ENCODE assay signal across 17 cellular contexts in the genomic region with DNA sequence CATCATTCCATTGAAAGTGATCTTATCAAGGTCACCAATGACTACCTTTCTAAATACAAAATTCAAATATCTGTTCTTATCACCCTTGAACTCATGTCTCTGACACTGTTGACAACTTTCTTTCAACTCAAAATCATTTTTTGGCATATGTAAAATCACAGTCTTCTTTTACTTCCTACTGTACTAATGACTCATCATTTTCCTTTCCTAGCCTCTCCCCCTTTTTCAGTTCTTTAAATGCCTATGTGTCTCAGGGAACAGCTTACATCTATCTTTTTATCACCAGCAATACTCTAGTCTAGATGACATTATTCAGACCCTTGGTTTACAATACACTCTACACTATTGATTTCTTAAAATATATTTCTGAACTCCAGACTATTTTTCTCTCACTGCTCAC.
"Had no signal": no experiment of that assay in that cellular context is flagged by ENCODE, and none has a peak within 500 bp of the region (broad histone marks: within the 10 kb centered on the region; RNA-seq: fewer than 3 reads in every experiment).

No MANE protein-coding gene starts in this region.

- H3K9me3 ChIP-seq: ascending aorta, upper lobe of right lung had no signal

- H3K4me1 ChIP-seq: ascending aorta, upper lobe of right lung had no signal

- DNase-seq: activated CD4-positive, alpha-beta T cell treated with anti-CD3 and anti-CD28 coated beads, Interleukin-2, amount 50 U/mL, for 1 hour; activated effector memory CD4-positive, alpha-beta T cell treated with anti-CD3 and anti-CD28 coated beads, Interleukin-2, amount 50 U/mL, for 16 hours; activated naive CD4-positive, alpha-beta T cell treated with anti-CD3 and anti-CD28 coated beads, Interleukin-2, amount 50 U/mL, for 16 hours; activated T-cell treated with anti-CD3 and anti-CD28 coated beads, Interleukin-2, amount 50 U/mL, for 72 hours; dorsolateral prefrontal cortex; endodermal cell; head of caudate nucleus; kidney; midbrain; posterior cingulate gyrus; retina; stimulated activated naive B cell treated with anti-CD40 and anti-IgM and Interleukin-4, amounts not matched to agents 10 μg/mL and 1 μg/mL and 100 μg/mL, for 72 hours; upper lobe of right lung had no signal

- H3K27ac ChIP-seq: ascending aorta, dorsolateral prefrontal cortex, upper lobe of right lung had no signal

- H3K4me3 ChIP-seq: ascending aorta, dorsolateral prefrontal cortex, lung, upper lobe of right lung had no signal

- H3K36me3 ChIP-seq: ascending aorta, upper lobe of right lung had no signal

- ATAC-seq: activated CD4-positive, CD25-positive, alpha-beta regulatory T cell treated with anti-CD3 and anti-CD28 coated beads, Interleukin-2, amount 50 U/mL, for 24 hours; activated T-cell treated with anti-CD3 and anti-CD28 coated beads, Interleukin-2, amount 50 U/mL, for 72 hours; left lobe of liver; stimulated activated naive B cell treated with anti-CD40 and anti-IgM and Interleukin-4, amounts not matched to agents 10 μg/mL and 1 μg/mL and 100 μg/mL, for 72 hours; upper lobe of right lung had no signal

- FAIRE-seq: kidney had no signal

- H3K27me3 ChIP-seq: ascending aorta, dorsolateral prefrontal cortex, upper lobe of right lung had no signal
